Comparison of ENCODE assay signal across 11 cellular contexts in the genomic region with DNA sequence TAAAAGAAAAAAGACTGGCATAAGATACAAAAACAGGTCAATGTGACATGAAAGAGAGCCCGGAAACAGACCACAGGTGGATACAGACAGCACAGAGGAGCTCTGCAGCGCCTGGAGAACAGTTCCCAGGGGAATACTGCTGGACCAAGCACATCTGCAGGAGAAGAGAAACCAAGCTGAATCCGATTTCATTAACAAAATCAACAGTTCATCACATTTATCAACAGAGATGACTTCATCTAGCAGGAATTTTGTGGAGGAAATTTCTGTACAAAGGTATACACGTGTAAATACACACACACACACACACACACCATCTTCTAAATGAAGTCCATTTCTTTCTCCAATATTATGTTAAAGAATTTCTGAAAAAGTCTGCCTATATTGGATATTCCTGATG.
"Had no signal": no experiment of that assay in that cellular context is flagged by ENCODE, and none has a peak within 500 bp of the region (broad histone marks: within the 10 kb centered on the region; RNA-seq: fewer than 3 reads in every experiment).

No MANE protein-coding gene starts in this region.

- H3K4me1 ChIP-seq: testis had no signal

- H3K27ac Mint-ChIP-seq: activated naive CD4-positive, alpha-beta T cell treated with anti-CD3 and anti-CD28 coated beads, Interleukin-2, amount 50 U/mL, for 24 hours; endodermal cell; nephron; stimulated activated naive CD8-positive, alpha-beta T cell treated with anti-CD3 and anti-CD28 coated beads, Interleukin-15, amount 100 ng/mL, for 72 hours had no signal

- H3K27me3 ChIP-seq: testis had no signal

- H3K9me3 ChIP-seq: testis had no signal

- ATAC-seq: stimulated activated naive CD8-positive, alpha-beta T cell treated with anti-CD3 and anti-CD28 coated beads, Interleukin-15, amount 100 ng/mL, for 72 hours; T-helper 17 cell; WTC11 had no signal

- H3K4me3 ChIP-seq: testis had no signal

- DNase-seq: central memory CD4-positive, alpha-beta T cell; endodermal cell; glutamatergic neuron; mammary epithelial cell; stimulated activated CD4-positive, alpha-beta T cell treated with anti-CD3 and anti-CD28 coated beads, Interleukin-2, amount 100 ng/mL, for 48 hours; stimulated activated naive CD8-positive, alpha-beta T cell treated with anti-CD3 and anti-CD28 coated beads, Interleukin-15, amount 100 ng/mL, for 72 hours; T-helper 17 cell; testis had no signal

- H3K4me1 Mint-ChIP-seq: WTC11 had no signal

- H3K36me3 Mint-ChIP-seq: activated naive CD4-positive, alpha-beta T cell treated with anti-CD3 and anti-CD28 coated beads, Interleukin-2, amount 50 U/mL, for 24 hours; WTC11 had no signal

- H3K27me3 Mint-ChIP-seq: activated naive CD4-positive, alpha-beta T cell treated with anti-CD3 and anti-CD28 coated beads, Interleukin-2, amount 50 U/mL, for 24 hours; stimulated activated naive CD8-positive, alpha-beta T cell treated with anti-CD3 and anti-CD28 coated beads, Interleukin-15, amount 100 ng/mL, for 72 hours; T-helper 17 cell had no signal

- H3K4me3 Mint-ChIP-seq: activated naive CD4-positive, alpha-beta T cell treated with anti-CD3 and anti-CD28 coated beads, Interleukin-2, amount 50 U/mL, for 24 hours; endodermal cell; nephron; stimulated activated naive CD8-positive, alpha-beta T cell treated with anti-CD3 and anti-CD28 coated beads, Interleukin-15, amount 100 ng/mL, for 72 hours; T-helper 17 cell; WTC11 had no signal

- H3K9me3 Mint-ChIP-seq: activated naive CD4-positive, alpha-beta T cell treated with anti-CD3 and anti-CD28 coated beads, Interleukin-2, amount 50 U/mL, for 24 hours; endodermal cell; nephron; stimulated activated naive CD8-positive, alpha-beta T cell treated with anti-CD3 and anti-CD28 coated beads, Interleukin-15, amount 100 ng/mL, for 72 hours; WTC11 had no signal

- H3K27ac ChIP-seq: testis had no signal
